ENCODE assay signal across 27 cellular contexts in genomic region chr4:6819295-6819694, GRCh38.
"Had no signal": no experiment of that assay in that cellular context is flagged by ENCODE, and none has a peak within 500 bp of the region (broad histone marks: within the 10 kb centered on the region; RNA-seq: fewer than 3 reads in every experiment).

No MANE protein-coding gene starts in this region.

- H3K36me3 ChIP-seq: ovary, thyroid gland, transverse colon had no signal

- H3K4me1 Mint-ChIP-seq: mesothelial cell of epicardium had no signal

- DNase-seq: hippocampal formation; kidney; left colon; left lung; lower lobe of right lung; mammary epithelial cell; mesendoderm; naive B cell; ovary; right lobe of liver; stimulated activated CD4-positive, alpha-beta T cell treated with anti-CD3 and anti-CD28 coated beads, Interleukin-1b, Interleukin-23, amount 100 ng/mL, for 48 hours; stimulated activated CD4-positive, alpha-beta T cell treated with anti-CD3 and anti-CD28 coated beads, Interleukin-2, amount 100 ng/mL, for 48 hours; stimulated activated CD4-positive, alpha-beta T cell treated with anti-CD3 and anti-CD28 coated beads, Interleukin-4, amount 100 ng/mL, for 4 hours; stimulated activated CD8-positive, alpha-beta memory T cell treated with anti-CD3 and anti-CD28 coated beads, Interleukin-4, amount 100 ng/mL, for 48 hours; stimulated activated naive B cell treated with anti-CD40 and anti-IgM and Interleukin-4, amounts not matched to agents 10 μg/mL and 1 μg/mL and 100 μg/mL, for 72 hours; stimulated activated naive CD8-positive, alpha-beta T cell treated with anti-CD3 and anti-CD28 coated beads, Interleukin-15, Interleukin-2, amounts not matched to agents 100 U/mL and 50 U/mL, for 24 hours; stomach; testis; thyroid gland; transverse colon; upper lobe of left lung had no signal

- H3K27ac Mint-ChIP-seq: mesothelial cell of epicardium; progenitor cell of endocrine pancreas; stimulated activated naive B cell treated with anti-CD40 and anti-IgM and Interleukin-4, amounts not matched to agents 10 μg/mL and 1 μg/mL and 100 μg/mL, for 72 hours had no signal

- ATAC-seq: left colon; left lung; lower lobe of right lung; natural killer cell treated with Interleukin-12 subunit alpha and Interleukin-12 subunit beta and Interleukin-15 and Interleukin-18, amount 100 ng/mL, for 72 hours; right lobe of liver; stimulated activated naive B cell treated with anti-CD40 and anti-IgM and Interleukin-4, amounts not matched to agents 10 μg/mL and 1 μg/mL and 100 μg/mL, for 72 hours; stimulated activated naive CD8-positive, alpha-beta T cell treated with anti-CD3 and anti-CD28 coated beads, Interleukin-15, Interleukin-2, amounts not matched to agents 100 U/mL and 50 U/mL, for 24 hours had no signal

- H3K4me3 ChIP-seq: left lung, lower lobe of right lung, ovary, right atrium auricular region, right lobe of liver, smooth muscle cell, stomach, testis, thyroid gland, transverse colon, upper lobe of left lung, vagina had no signal

- H3K4me3 Mint-ChIP-seq: mesothelial cell of epicardium; natural killer cell treated with Interleukin-12 subunit alpha and Interleukin-12 subunit beta and Interleukin-15 and Interleukin-18, amount 100 ng/mL, for 72 hours; stimulated activated naive B cell treated with anti-CD40 and anti-IgM and Interleukin-4, amounts not matched to agents 10 μg/mL and 1 μg/mL and 100 μg/mL, for 72 hours had no signal

- H3K27me3 ChIP-seq: left lung, ovary, right atrium auricular region, right lobe of liver, stomach, testis, thyroid gland, transverse colon, upper lobe of left lung, vagina had no signal

- H3K4me1 ChIP-seq: left lung, lower lobe of right lung, testis had no signal

- FAIRE-seq: kidney had no signal

- H3K27ac ChIP-seq: left lung, lower lobe of right lung, ovary, right atrium auricular region, right lobe of liver, stomach, testis, thyroid gland, transverse colon, upper lobe of left lung, vagina had no signal

- H3K4me2 ChIP-seq: smooth muscle cell had no signal

- H3K27me3 Mint-ChIP-seq: naive B cell; natural killer cell treated with Interleukin-12 subunit alpha and Interleukin-12 subunit beta and Interleukin-15 and Interleukin-18, amount 100 ng/mL, for 72 hours; progenitor cell of endocrine pancreas; stimulated activated naive B cell treated with anti-CD40 and anti-IgM and Interleukin-4, amounts not matched to agents 10 μg/mL and 1 μg/mL and 100 μg/mL, for 72 hours had no signal

- H3K9me3 ChIP-seq: ovary, right lobe of liver, testis, thyroid gland, vagina had no signal
